Comparison of ENCODE assay signal across 13 cellular contexts in genomic region chr21:45506241-45506817, GRCh38. TPM values are rescaled to one million over a fixed set of nuclear protein-coding genes. Genes with fewer than 3 reads are reported as not detected.
A peak's percentile ranks its signal among the peaks of the same experiment; 100 is the strongest.
DNase-seq lines count a peak whose midpoint lies in the region; ATAC-seq and TF ChIP-seq lines count a peak whose summit lies in the region.
"Had no signal": no experiment of that assay in that cellular context is flagged by ENCODE, and none has a peak within 500 bp of the region (broad histone marks: within the 10 kb centered on the region; RNA-seq: fewer than 3 reads in every experiment).

No MANE protein-coding gene starts in this region.

- H3K27ac ChIP-seq in DND-41 (ENCODE audit: low read length): no peak overlapping the region
- H3K27ac ChIP-seq in Panc1 (ENCODE audit: low read length): no peak overlapping the region
- no peak overlapping the region for H3K27ac ChIP-seq in left ventricle myocardium inferior (replicated peaks)
- H3K27ac ChIP-seq: RWPE1 had no signal

- no peak overlapping the region for H2AFZ ChIP-seq in DND-41 (ENCODE audit: low read depth, low read length)

- intact Hi-C loops in Panc1 (cut with micrococcal nuclease; ENCODE audit: unreplicated experiment): no loop called here
- intact Hi-C loops in left ventricle myocardium inferior (cut with micrococcal nuclease): no loop called here
- intact Hi-C loops in posterior vena cava (cut with DNase I): no loop called here

- H3K9me3 ChIP-seq in DND-41 (ENCODE audit: insufficient read depth, low read length, severe bottlenecking): no peaks in the 10 kb centered on the region
- H3K9me3 ChIP-seq in Panc1 (ENCODE audit: control insufficient read depth, insufficient read depth, low read depth, low read length): no peaks in the 10 kb centered on the region
- no peaks in the 10 kb centered on the region for H3K9me3 ChIP-seq in left ventricle myocardium inferior (replicated peaks)

- POLR2A ChIA-PET in Panc1 (lab: Charles Lee): no interaction called here

- ATAC-seq in DND-41 (ENCODE audit: insufficient read depth, low read depth): peak; percentile 7; the same call in 1 of the 3 replicates
- ATAC-seq in Panc1: peak; percentile 9; the same call in 1 of the 2 replicates
- ATAC-seq in HG03025 (IDR thresholded peaks at IDR 0.05; ENCODE audit: low FRiP score, unreplicated experiment): no peak

- H3K27me3 ChIP-seq in DND-41 (ENCODE audit: insufficient read depth, low read length, poor library complexity): no peaks in the 10 kb centered on the region
- H3K27me3 ChIP-seq in Panc1 (ENCODE audit: control insufficient read depth, insufficient read depth, low read length): no peaks in the 10 kb centered on the region
- H3K27me3 ChIP-seq in left ventricle myocardium inferior (ENCODE audit: low read depth): no peaks in the 10 kb centered on the region

- no peaks in the 10 kb centered on the region for H3K79me2 ChIP-seq in DND-41 (ENCODE audit: insufficient read depth, low read length)

- no peaks in the 10 kb centered on the region for H3K36me3 ChIP-seq in DND-41 (ENCODE audit: insufficient read depth, low read length)
- no peaks in the 10 kb centered on the region; the same call in 1 of the 2 replicates for H3K36me3 ChIP-seq in Panc1 (ENCODE audit: control insufficient read depth, insufficient read depth, low read length)
- H3K36me3 ChIP-seq in left ventricle myocardium inferior: peaks cover 43% of the 10 kb centered on the region

- in situ Hi-C loops in Panc1 (cut with HindIII; ENCODE audit: low pct_unique_long_range_greater_than_20kb, low sequenced_read_pairs): no loop called here

- peaks cover 14% of the 10 kb centered on the region for H4K20me1 ChIP-seq in DND-41 (ENCODE audit: insufficient read depth, low read length)

- DNase-seq in DND-41 (no peak), Panc1 (ENCODE audit: low read depth, low spot score) (no peak), left ventricle myocardium inferior (peak; percentile 5), posterior vena cava (ENCODE audit: low spot score) (peak; percentile 72), NCI-H446 treated with DMSO at 0.1 percent for 48 hours (lab: John Stamatoyannopoulos, UW) (no peak)
- no peak for DNase-seq in effector CD8-positive, alpha-beta T cell (lab: John Stamatoyannopoulos, UW)
- DNase-seq: activated naive CD4-positive, alpha-beta T cell; NCI-H1092 treated with DMSO at 0.1 percent for 48 hours; NCI-H2029 treated with DMSO at 0.1 percent for 48 hours; NCI-H510A; SW 1271 had no signal

- H3K4me1 ChIP-seq in DND-41 (ENCODE audit: insufficient read depth, low read length): no peaks in the 10 kb centered on the region
- peaks cover 5% of the 10 kb centered on the region for H3K4me1 ChIP-seq in Panc1 (ENCODE audit: control insufficient read depth, insufficient read depth, low read length)
- H3K4me1 ChIP-seq in left ventricle myocardium inferior: no peaks in the 10 kb centered on the region

- TF ChIP-seq CTCF in DND-41 (IDR thresholded peaks at IDR 0.05; ENCODE audit: borderline replicate concordance, extremely low read depth, low read length, poor library complexity, severe bottlenecking) (no peak), Panc1 (IDR thresholded peaks at IDR 0.05) (no peak), left ventricle myocardium inferior (IDR thresholded peaks at IDR 0.05; ENCODE audit: borderline replicate concordance) (no peak)

- H3K9ac ChIP-seq in DND-41 (ENCODE audit: low read depth, low read length): no peak overlapping the region

- BruUV-seq in Panc1 (replicated peaks; lab: Mats Ljungman, UMichigan): no TSS peak

- no peak overlapping the region for H3K4me2 ChIP-seq in DND-41 (ENCODE audit: insufficient read depth, low read length)

- no peak overlapping the region for H3K4me3 ChIP-seq in DND-41 (ENCODE audit: low read depth in 1 of 2, low read length in 2 of 2)
- H3K4me3 ChIP-seq in Panc1 (ENCODE audit: low read depth in 2 of 2, low read length in 2 of 2): no peak overlapping the region
- no peak overlapping the region for H3K4me3 ChIP-seq in left ventricle myocardium inferior

- CTCF ChIA-PET in Panc1 (lab: Charles Lee): no interaction called here

RNA-seq across cellular contexts. Expression of gene SLC19A1, which starts 35.9 kb away (rescaled TPM):
- total RNA-seq in Panc1 (2021; ENCODE audit: unreplicated experiment): 24.5 TPM
- 43.5 TPM for polyA plus RNA-seq in Panc1 (2012; ENCODE audit: insufficient read length)
- 4.9 TPM for total RNA-seq in left ventricle myocardium inferior
- 1 to 10 TPM; 4.5 to 6.5 TPM for total RNA-seq in posterior vena cava

Comparison
In these comparisons a context has a peak if more than half of its experiments do, and no peak if none do; other contexts are left out.
1. DNase-seq: peak in left ventricle myocardium inferior (single experiment) and posterior vena cava (single experiment); none in DND-41 (single experiment), Panc1 (single experiment), effector CD8-positive, alpha-beta T cell (single experiment) and NCI-H446 treated with DMSO at 0.1 percent for 48 hours (single experiment).